Comparison of ENCODE assay signal across 7 cellular contexts in the genomic region with DNA sequence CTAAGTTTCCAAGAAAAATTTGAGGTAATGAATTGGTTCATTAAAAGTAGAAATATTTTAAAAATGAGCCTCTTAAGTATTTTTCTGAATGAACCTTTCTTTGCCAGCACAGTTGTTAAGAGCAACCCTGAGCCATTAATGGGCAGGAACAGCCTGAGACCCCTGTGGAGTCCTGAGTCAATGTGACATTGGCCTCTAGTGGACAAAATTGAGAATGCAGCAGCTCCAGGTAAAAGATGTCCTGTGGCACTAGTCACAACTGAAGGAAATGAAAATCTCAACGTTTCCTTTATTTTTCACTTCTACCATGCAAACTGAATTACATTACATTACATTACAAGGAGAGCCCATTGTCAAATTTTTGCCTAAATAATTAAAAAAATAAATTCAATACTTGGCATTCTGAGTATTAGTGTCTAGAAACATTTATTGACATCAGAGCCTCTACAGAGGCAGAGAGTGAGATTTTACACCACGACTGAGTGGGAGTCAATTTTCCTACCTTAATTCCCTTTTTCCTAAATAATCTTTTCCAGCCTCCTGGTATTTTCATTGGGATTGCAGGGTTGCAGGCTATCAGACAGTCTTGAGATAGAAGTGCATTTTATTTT.
A peak's percentile ranks its signal among the peaks of the same experiment; 100 is the strongest.
DNase-seq lines count a peak whose midpoint lies in the region; ATAC-seq and TF ChIP-seq lines count a peak whose summit lies in the region.

No MANE protein-coding gene starts in this region.

- no peak overlapping the region for H2BK12ac ChIP-seq in trophoblast cell (ENCODE audit: low read length)

- WGBS in trophoblast cell (ENCODE audit: extremely low coverage, insufficient coverage, insufficient read length), result no CpG with 5 or more reads among the region's 2 CpGs

- H2AK5ac ChIP-seq in trophoblast cell (ENCODE audit: low read length), result no peak overlapping the region

- H2BK5ac ChIP-seq in trophoblast cell (ENCODE audit: low read depth, low read length, poor library complexity), result no peak overlapping the region

- H3K9me3 Mint-ChIP-seq in activated T-helper 2 cell treated with anti-CD3 and anti-CD28 coated beads, Interferon-gamma antibody, Interleukin-2, Interleukin-4, amounts not matched to agents 10 μg/mL and 5 μg/mL and 100 μg/mL, durations not matched to agents 14 hours and 24 hours and 36 hours, result no peaks in the 10 kb centered on the region

- peaks cover 31% of the 10 kb centered on the region for H3K27me3 Mint-ChIP-seq in activated T-helper 2 cell treated with anti-CD3 and anti-CD28 coated beads, Interferon-gamma antibody, Interleukin-2, Interleukin-4, amounts not matched to agents 10 μg/mL and 5 μg/mL and 100 μg/mL, durations not matched to agents 14 hours and 24 hours and 36 hours (ENCODE audit: low read depth)

- no peak overlapping the region for H2BK120ac ChIP-seq in trophoblast cell (ENCODE audit: insufficient read depth, low read length, poor library complexity)

- H3K4me3 ChIP-seq in GM06990 (replicated peaks; ENCODE audit: low read depth, low read length) (no peak overlapping the region), OCI-LY1 (ENCODE audit: low read depth, low read length, poor library complexity, severe bottlenecking) (no peak overlapping the region), trophoblast cell (ENCODE audit: low read depth, low read length) (no peak overlapping the region)

- H3K27ac Mint-ChIP-seq in activated T-helper 2 cell treated with anti-CD3 and anti-CD28 coated beads, Interferon-gamma antibody, Interleukin-2, Interleukin-4, amounts not matched to agents 10 μg/mL and 5 μg/mL and 100 μg/mL, durations not matched to agents 14 hours and 24 hours and 36 hours, result no peak overlapping the region

- H3K4me2 ChIP-seq in OCI-LY1 (ENCODE audit: low read length), result no peak overlapping the region
- no peak overlapping the region for H3K4me2 ChIP-seq in trophoblast cell (ENCODE audit: low read length)

- H3K4me1 ChIP-seq in OCI-LY1 (ENCODE audit: insufficient read depth, low read length, severe bottlenecking) (no peaks in the 10 kb centered on the region), trophoblast cell (ENCODE audit: control insufficient read depth in 1 of 2, insufficient read depth in 2 of 2, low read length in 2 of 2) (no peaks in the 10 kb centered on the region)

- H3K14ac ChIP-seq in trophoblast cell (ENCODE audit: low read length), result no peak overlapping the region

- no peak overlapping the region for H3K23ac ChIP-seq in trophoblast cell (ENCODE audit: low read length)

- H3K27me3 ChIP-seq in GM06990 (replicated peaks; ENCODE audit: control insufficient read depth, insufficient read depth, low read length) (no peaks in the 10 kb centered on the region), OCI-LY1 (ENCODE audit: insufficient read depth, low read length) (no peaks in the 10 kb centered on the region), trophoblast cell (ENCODE audit: insufficient read depth, low read length) (no peaks in the 10 kb centered on the region)

- H3K9me3 ChIP-seq in OCI-LY1 (ENCODE audit: low read length), result no peaks in the 10 kb centered on the region
- H3K9me3 ChIP-seq in trophoblast cell (ENCODE audit: insufficient read depth, low read depth, low read length), result no peaks in the 10 kb centered on the region

- H3K27ac ChIP-seq in OCI-LY1 (ENCODE audit: low read depth, low read length, poor library complexity, severe bottlenecking) (no peak overlapping the region), trophoblast cell (ENCODE audit: low read depth, low read length) (no peak overlapping the region)

- intact Hi-C loops in activated T-helper 2 cell treated with anti-CD3 and anti-CD28 coated beads, Interferon-gamma antibody, Interleukin-2, Interleukin-4, amounts not matched to agents 10 μg/mL and 5 μg/mL and 100 μg/mL, durations not matched to agents 14 hours and 24 hours and 36 hours (cut with micrococcal nuclease), result no loop called here

- no peak overlapping the region for H3K4ac ChIP-seq in trophoblast cell (ENCODE audit: low read depth, low read length)

- no peak overlapping the region for H2AFZ ChIP-seq in OCI-LY1 (ENCODE audit: low read length)
- no peak overlapping the region for H2AFZ ChIP-seq in trophoblast cell (ENCODE audit: insufficient read depth, low read length, poor library complexity)

- H4K8ac ChIP-seq in trophoblast cell (ENCODE audit: low read depth, low read length), result no peak overlapping the region

- ATAC-seq in GM21619 (IDR thresholded peaks at IDR 0.05; ENCODE audit: unreplicated experiment), result peak; percentile 89

- H3K36me3 Mint-ChIP-seq in activated T-helper 2 cell treated with anti-CD3 and anti-CD28 coated beads, Interferon-gamma antibody, Interleukin-2, Interleukin-4, amounts not matched to agents 10 μg/mL and 5 μg/mL and 100 μg/mL, durations not matched to agents 14 hours and 24 hours and 36 hours (ENCODE audit: low read depth), result no peaks in the 10 kb centered on the region

- H3K36me3 ChIP-seq in GM06990 (ENCODE audit: control insufficient read depth, insufficient read depth, low read length), result no peaks in the 10 kb centered on the region
- no peaks in the 10 kb centered on the region for H3K36me3 ChIP-seq in OCI-LY1 (ENCODE audit: insufficient read depth, low read length)
- H3K36me3 ChIP-seq in trophoblast cell (ENCODE audit: control insufficient read depth in 1 of 2, insufficient read depth in 2 of 2, low read length in 2 of 2), result peaks cover 0 to 3% of the 10 kb centered on the region in 2 experiments

- no peaks in the 10 kb centered on the region for H3K9me2 ChIP-seq in OCI-LY1 (ENCODE audit: low read depth, low read length)

- H3K4me3 Mint-ChIP-seq in activated T-helper 2 cell treated with anti-CD3 and anti-CD28 coated beads, Interferon-gamma antibody, Interleukin-2, Interleukin-4, amounts not matched to agents 10 μg/mL and 5 μg/mL and 100 μg/mL, durations not matched to agents 14 hours and 24 hours and 36 hours (ENCODE audit: low read depth), result no peak overlapping the region

- no peaks in the 10 kb centered on the region for H4K20me1 ChIP-seq in OCI-LY1 (ENCODE audit: insufficient read depth, low read length)

- H3F3A ChIP-seq in OCI-LY1 (ENCODE audit: insufficient read depth, low read length), result no peaks in the 10 kb centered on the region

- H4K12ac ChIP-seq in trophoblast cell (ENCODE audit: low read depth, low read length), result no peak overlapping the region

- H3K79me1 ChIP-seq in trophoblast cell (ENCODE audit: low read length), result no peaks in the 10 kb centered on the region

- TF ChIP-seq CTCF in GM06990 (IDR thresholded peaks at IDR 0.05; ENCODE audit: insufficient read depth, low read length, poor library complexity, severe bottlenecking), result peak; percentile 88
- peak; percentile 90 for TF ChIP-seq CTCF in OCI-LY1 (IDR thresholded peaks at IDR 0.05; ENCODE audit: low read length)

- no peak overlapping the region for H4K91ac ChIP-seq in trophoblast cell (ENCODE audit: low read depth, low read length)

- H3K4me1 Mint-ChIP-seq in activated T-helper 2 cell treated with anti-CD3 and anti-CD28 coated beads, Interferon-gamma antibody, Interleukin-2, Interleukin-4, amounts not matched to agents 10 μg/mL and 5 μg/mL and 100 μg/mL, durations not matched to agents 14 hours and 24 hours and 36 hours (ENCODE audit: low read depth), result peaks cover 3% of the 10 kb centered on the region

- DNase-seq in GM06990 (ENCODE audit: extremely low read depth, insufficient read length) (no peak), HUDEP-2 (lab: John Stamatoyannopoulos, UW; ENCODE audit: unreplicated experiment in 76 of 76) (peak in 40 of 76 experiments; percentile 2 to 74 (median 22)), germinal center (ENCODE audit: low spot score) (peak; percentile 68), trophoblast cell (peak; percentile 41 to 85)
- DNase-seq in activated T-helper 2 cell treated with anti-CD3 and anti-CD28 coated beads, Interferon-gamma antibody, Interleukin-2, Interleukin-4, amounts not matched to agents 10 μg/mL and 5 μg/mL and 100 μg/mL, durations not matched to agents 14 hours and 24 hours and 36 hours (ENCODE audit: low spot score), result peak; percentile 16

- H3K79me2 ChIP-seq in OCI-LY1 (ENCODE audit: insufficient read depth, low read length) (no peaks in the 10 kb centered on the region), trophoblast cell (ENCODE audit: control insufficient read depth, insufficient read depth, low read length, poor library complexity) (no peaks in the 10 kb centered on the region)

- H3K9ac ChIP-seq in OCI-LY1 (ENCODE audit: low read length), result no peak overlapping the region
- no peak overlapping the region for H3K9ac ChIP-seq in trophoblast cell (ENCODE audit: low read length)

- H3K18ac ChIP-seq in trophoblast cell (ENCODE audit: low read length), result no peak overlapping the region
